ENCODE assay signal across 6 cellular contexts in the genomic region with DNA sequence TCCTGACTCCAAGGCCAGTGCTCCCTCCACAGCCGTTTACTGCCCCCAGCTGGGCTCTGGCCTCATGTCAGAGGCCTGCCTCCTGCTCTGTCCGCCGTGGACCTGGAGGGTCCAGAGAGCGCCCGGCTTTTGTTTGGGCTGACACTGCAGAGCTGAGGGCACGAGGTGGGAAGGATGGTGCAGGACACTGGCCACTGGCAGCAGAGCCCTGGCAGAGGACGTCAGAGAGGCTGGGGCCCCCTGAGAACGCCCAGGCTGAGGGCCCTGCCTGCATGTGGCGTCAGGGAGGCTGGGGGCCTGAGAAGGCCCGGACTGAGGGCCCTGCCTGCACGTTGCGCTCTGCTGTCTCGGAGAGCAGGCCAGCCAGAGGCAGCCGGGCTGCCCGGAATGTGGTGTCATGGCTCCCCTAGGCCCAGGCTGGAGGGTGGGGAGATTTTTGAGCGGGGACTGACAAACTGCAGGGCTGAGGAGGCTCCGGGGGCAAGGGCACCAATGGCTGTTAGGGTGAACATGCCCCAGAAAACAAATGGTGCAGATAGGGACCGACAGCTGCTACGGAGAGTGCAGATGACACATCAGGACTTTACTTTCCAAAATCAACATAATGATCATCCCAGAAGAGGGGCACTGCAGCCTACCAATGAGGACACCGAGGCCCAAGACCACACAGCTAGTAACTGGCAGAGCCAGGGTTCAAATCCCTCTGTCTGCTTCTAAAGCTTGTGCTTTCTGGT. TPM values are rescaled to one million over a fixed set of nuclear protein-coding genes. Genes with fewer than 3 reads are reported as not detected.
"Had no signal": no experiment of that assay in that cellular context is flagged by ENCODE, and none has a peak within 500 bp of the region (broad histone marks: within the 10 kb centered on the region; RNA-seq: fewer than 3 reads in every experiment).

No MANE protein-coding gene starts in this region.

- H3K27me3 ChIP-seq: pancreas had no signal

- H3K9me3 ChIP-seq: pancreas had no signal

- H3K27me3 Mint-ChIP-seq: activated naive CD8-positive, alpha-beta T cell treated with anti-CD3 and anti-CD28 coated beads, Interleukin-2, amount 10 ng/mL, durations not matched to agents 7 days and 5 days; brain; naive thymus-derived CD4-positive, alpha-beta T cell; stimulated activated memory B cell treated with anti-CD40 and anti-IgM and Interleukin-4, amounts not matched to agents 10 μg/mL and 1 μg/mL and 100 μg/mL, for 72 hours had no signal

- H3K27ac Mint-ChIP-seq: activated naive CD8-positive, alpha-beta T cell treated with anti-CD3 and anti-CD28 coated beads, Interleukin-2, amount 10 ng/mL, durations not matched to agents 7 days and 5 days; T-helper 1 cell treated with Interleukin-12 subunit alpha and Interleukin-12 subunit beta and Interleukin-4 antibody, amounts not matched to agents 30 μg/mL and 1 μg/mL, for 36 hours had no signal

- H3K4me3 ChIP-seq: pancreas had no signal

- H3K4me1 ChIP-seq: pancreas had no signal

- H3K4me1 Mint-ChIP-seq: brain had no signal

- H3K27ac ChIP-seq: pancreas had no signal

- H3K4me3 Mint-ChIP-seq: activated naive CD8-positive, alpha-beta T cell treated with anti-CD3 and anti-CD28 coated beads, Interleukin-2, amount 10 ng/mL, durations not matched to agents 7 days and 5 days; brain; stimulated activated memory B cell treated with anti-CD40 and anti-IgM and Interleukin-4, amounts not matched to agents 10 μg/mL and 1 μg/mL and 100 μg/mL, for 72 hours; T-helper 1 cell treated with Interleukin-12 subunit alpha and Interleukin-12 subunit beta and Interleukin-4 antibody, amounts not matched to agents 30 μg/mL and 1 μg/mL, for 36 hours had no signal

- H3K9me3 Mint-ChIP-seq: activated naive CD8-positive, alpha-beta T cell treated with anti-CD3 and anti-CD28 coated beads, Interleukin-2, amount 10 ng/mL, durations not matched to agents 7 days and 5 days; brain; stimulated activated memory B cell treated with anti-CD40 and anti-IgM and Interleukin-4, amounts not matched to agents 10 μg/mL and 1 μg/mL and 100 μg/mL, for 72 hours; T-helper 1 cell treated with Interleukin-12 subunit alpha and Interleukin-12 subunit beta and Interleukin-4 antibody, amounts not matched to agents 30 μg/mL and 1 μg/mL, for 36 hours had no signal

RNA-seq across cellular contexts. Expression of a gene that starts 55.2 kb away (rescaled TPM):
- polyA plus RNA-seq: naive thymus-derived CD4-positive, alpha-beta T cell had no signal
